In the genomic region with DNA sequence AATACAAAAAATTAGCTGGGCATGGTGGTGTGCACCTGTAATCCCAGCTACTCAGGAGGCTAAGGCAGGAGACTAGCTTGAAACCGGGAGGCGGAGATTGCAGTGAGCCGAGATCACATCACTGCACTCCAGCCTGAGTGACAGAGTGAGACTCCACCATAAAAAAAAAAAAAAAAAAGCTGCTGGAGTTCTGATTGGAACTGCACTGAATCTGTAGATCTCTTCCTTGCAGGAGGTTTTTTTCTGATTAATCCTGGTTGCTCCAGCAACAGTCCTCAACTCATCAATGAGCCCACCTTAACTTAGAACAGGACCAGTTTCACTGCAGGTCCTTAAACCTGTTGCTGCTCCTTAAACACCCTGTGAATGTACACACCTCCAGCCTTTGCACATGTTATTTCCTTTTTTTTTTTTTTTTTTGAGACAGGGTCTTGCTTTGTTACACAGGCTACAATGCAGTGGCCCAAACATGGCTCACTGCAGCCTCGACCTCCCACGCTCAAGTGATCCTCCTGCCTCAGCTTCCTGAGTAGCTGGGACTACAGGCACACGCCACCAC, we compare ENCODE assay signal across 14 cellular contexts. TPM values are rescaled to one million over a fixed set of nuclear protein-coding genes. Genes with fewer than 3 reads are reported as not detected.
A peak's percentile ranks its signal among the peaks of the same experiment; 100 is the strongest.
DNase-seq lines count a peak whose midpoint lies in the region; ATAC-seq, FAIRE-seq and TF ChIP-seq lines count a peak whose summit lies in the region.
"Had no signal": no experiment of that assay in that cellular context is flagged by ENCODE, and none has a peak within 500 bp of the region (broad histone marks: within the 10 kb centered on the region; RNA-seq: fewer than 3 reads in every experiment).

No MANE protein-coding gene starts in this region.

- intact Hi-C loops in endothelial cell of umbilical vein (cut with micrococcal nuclease): no loop called here

- H3K4me1 ChIP-seq in endothelial cell of umbilical vein (ENCODE audit: control insufficient read depth, extremely low read depth, insufficient read depth, low read length): peaks cover 8% of the 10 kb centered on the region

- POLR2A ChIA-PET in endothelial cell of umbilical vein (lab: Charles Lee): interaction anchor here (0.6 to 1.5 kb wide), 2 partner anchors 11 to 1505 kb away, joined by 4 to 6 read pairs; no protein-coding TSS in a partner anchor

- no peaks in the 10 kb centered on the region for H3K79me2 ChIP-seq in endothelial cell of umbilical vein (ENCODE audit: control insufficient read depth, insufficient read depth, low read length)

- H3K27ac ChIP-seq in SK-N-MC: no peak overlapping the region
- H3K27ac ChIP-seq in endothelial cell of umbilical vein (ENCODE audit: insufficient read depth, low read depth, low read length): no peak overlapping the region

- no peak for ATAC-seq in HG03432 (IDR thresholded peaks at IDR 0.05; ENCODE audit: unreplicated experiment)
- ATAC-seq in HG02840 (IDR thresholded peaks at IDR 0.05; ENCODE audit: low FRiP score, unreplicated experiment): no peak

- H3K4me3 ChIP-seq in SK-N-MC: peak overlapping the region; percentile 98; the same call in 1 of the 2 replicates
- no peak overlapping the region for H3K4me3 ChIP-seq in endothelial cell of umbilical vein (replicated peaks in 1 of 3; ENCODE audit: insufficient read depth in 1 of 3, low read depth in 1 of 3, low read length in 3 of 3)

- no peaks in the 10 kb centered on the region for H3K9me1 ChIP-seq in endothelial cell of umbilical vein (replicated peaks; ENCODE audit: control insufficient read depth, extremely low read depth, insufficient read depth, low read length)

- peaks cover 0 to 3% of the 10 kb centered on the region in 2 experiments for H3K27me3 ChIP-seq in endothelial cell of umbilical vein (ENCODE audit: control insufficient read depth in 2 of 2, insufficient read depth in 2 of 2, low read length in 2 of 2)

- CTCF ChIA-PET in endothelial cell of umbilical vein (lab: Charles Lee): interaction anchor here (0.6 to 3.3 kb wide), 2 partner anchors 31 to 1187 kb away, joined by 3 to 28 read pairs; no protein-coding TSS in a partner anchor

- no peaks in the 10 kb centered on the region for H4K20me1 ChIP-seq in endothelial cell of umbilical vein (replicated peaks; ENCODE audit: control insufficient read depth, extremely low read depth, insufficient read depth, low read length)

- TF ChIP-seq POLR2A in endothelial cell of umbilical vein (IDR thresholded peaks at IDR 0.05; ENCODE audit: low read depth, low read length): no peak

- H3K36me3 ChIP-seq in SK-N-MC (ENCODE audit: insufficient read depth, low read length): no peaks in the 10 kb centered on the region
- H3K36me3 ChIP-seq in endothelial cell of umbilical vein (ENCODE audit: control insufficient read depth in 2 of 2, extremely low read depth in 1 of 2, insufficient read depth in 2 of 2, low read length in 2 of 2): no peaks in the 10 kb centered on the region

- TF ChIP-seq CTCF in endothelial cell of umbilical vein (IDR thresholded peaks at IDR 0.05; ENCODE audit: extremely low read depth in 1 of 2, insufficient read depth in 1 of 2, low read depth in 1 of 2, low read length in 2 of 2): no peak

- DNase-seq in stimulated activated CD4-positive, alpha-beta T cell treated with anti-CD3 and anti-CD28 coated beads, Interleukin-1b, Interleukin-23, amount 100 ng/mL, for 48 hours: peak; percentile 17
- DNase-seq in stimulated activated CD4-positive, alpha-beta T cell treated with anti-CD3 and anti-CD28 coated beads, Interleukin-12 subunit alpha, Interleukin-12 subunit beta, amount 100 ng/mL, for 4 hours: no peak
- DNase-seq in SK-N-MC (ENCODE audit: low read depth, low spot score): no peak
- no peak for DNase-seq in endothelial cell of umbilical vein (ENCODE audit: low read depth, low spot score)
- DNase-seq in putamen (ENCODE audit: low spot score): no peak
- DNase-seq in NCI-H2227 (lab: John Stamatoyannopoulos, UW; ENCODE audit: unreplicated experiment): no peak
- DNase-seq: islet precursor cell, naive B cell, OCI-M1, T1000 had no signal

- no TSS peak for BruUV-seq in endothelial cell of umbilical vein (replicated peaks; lab: Mats Ljungman, UMichigan)

- no peaks in the 10 kb centered on the region for H3K9me3 ChIP-seq in SK-N-MC (ENCODE audit: low read depth, low read length)
- H3K9me3 ChIP-seq in endothelial cell of umbilical vein (replicated peaks; ENCODE audit: control insufficient read depth, insufficient read depth, low read length): no peaks in the 10 kb centered on the region

- FAIRE-seq in endothelial cell of umbilical vein (lab: Jason Lieb, UNC): no peak
- FAIRE-seq: colon, H1 had no signal

- no peak overlapping the region for H3K4me2 ChIP-seq in endothelial cell of umbilical vein (ENCODE audit: insufficient read depth, low read length)

- dilution Hi-C loops in endothelial cell of umbilical vein (cut with MboI; ENCODE audit: extremely low pct_ligation_motif_present, low sequenced_read_pairs): no loop called here

- no peak overlapping the region for H3K9ac ChIP-seq in SK-N-MC (ENCODE audit: insufficient read length)
- no peak overlapping the region for H3K9ac ChIP-seq in endothelial cell of umbilical vein (replicated peaks; ENCODE audit: extremely low read depth, insufficient read depth, low read length)

- peak overlapping the region; percentile 7 for H2AFZ ChIP-seq in endothelial cell of umbilical vein (ENCODE audit: low read depth, low read length)

TF ChIP-seq in endothelial cell of umbilical vein, 7 proteins besides CTCF, POLR2A, EP300 and RAD21:
- TF ChIP-seq JUN (IDR thresholded peaks at IDR 0.05; ENCODE audit: borderline replicate concordance, insufficient read depth, insufficient read length, low read depth): no peak
- no peak for TF ChIP-seq POLR2AphosphoS5 (IDR thresholded peaks at IDR 0.05; ENCODE audit: insufficient read depth, low read depth, low read length)
- no peak for TF ChIP-seq MYC (IDR thresholded peaks at IDR 0.05; ENCODE audit: low read depth, low read length)
- TF ChIP-seq FOS (IDR thresholded peaks at IDR 0.05; ENCODE audit: borderline replicate concordance, insufficient read depth, low read length): no peak
- TF ChIP-seq EZH2 (IDR thresholded peaks at IDR 0.05; ENCODE audit: borderline replicate concordance, low read depth, low read length, severe bottlenecking): no peak
- TF ChIP-seq, protein P1, sequence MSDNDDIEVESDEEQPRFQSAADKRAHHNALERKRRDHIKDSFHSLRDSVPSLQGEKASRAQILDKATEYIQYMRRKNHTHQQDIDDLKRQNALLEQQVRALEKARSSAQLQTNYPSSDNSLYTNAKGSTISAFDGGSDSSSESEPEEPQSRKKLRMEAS (IDR thresholded peaks at IDR 0.05; ENCODE audit: insufficient read depth, insufficient read length): no peak
- no peak for TF ChIP-seq GATA2 (IDR thresholded peaks at IDR 0.05; ENCODE audit: insufficient read depth, insufficient read length, low read depth, low read length)
TF ChIP-seq in endothelial cell of umbilical vein: peak in this region for 0.

RNA-seq across cellular contexts. Expression of gene ODAD4, which starts 1.6 kb away (rescaled TPM):
- total RNA-seq in endothelial cell of umbilical vein: 0.60 and 1.0 TPM in 2 replicates
- polyA plus RNA-seq in endothelial cell of umbilical vein: 0.19 TPM in 1 of 2 replicates, not detected in the other
- polyA plus RNA-seq in endothelial cell of umbilical vein (2011; cell fraction: cytosol; rRNA removed): 0.06 and 0.17 TPM in 2 replicates
- 1.1 and 1.2 TPM in 2 replicates for polyA plus RNA-seq in endothelial cell of umbilical vein (2011; cell fraction: nucleus; rRNA removed)
- 0.74 and 0.75 TPM in 2 replicates for polyA plus RNA-seq in endothelial cell of umbilical vein (2012)
- polyA minus RNA-seq in endothelial cell of umbilical vein: 0.17 and 0.34 TPM in 2 replicates
- not detected for polyA minus RNA-seq in endothelial cell of umbilical vein (2011; cell fraction: cytosol; rRNA and poly(A)+ RNA removed)
- polyA minus RNA-seq in endothelial cell of umbilical vein (2011; cell fraction: nucleus; rRNA and poly(A)+ RNA removed): 0.58 and 0.72 TPM in 2 replicates

RNA-seq across cellular contexts. Expression of gene ACLY, which starts 10.0 kb away (rescaled TPM):
- 324 and 329 TPM in 2 replicates for total RNA-seq in endothelial cell of umbilical vein
- 174 and 176 TPM in 2 replicates for polyA plus RNA-seq in endothelial cell of umbilical vein
- 178 and 181 TPM in 2 replicates for polyA plus RNA-seq in endothelial cell of umbilical vein (2011; cell fraction: cytosol; rRNA removed)
- 233 and 236 TPM in 2 replicates for polyA plus RNA-seq in endothelial cell of umbilical vein (2011; cell fraction: nucleus; rRNA removed)
- polyA plus RNA-seq in endothelial cell of umbilical vein (2012): 192 and 195 TPM in 2 replicates
- 400 and 417 TPM in 2 replicates for polyA minus RNA-seq in endothelial cell of umbilical vein
- 189 TPM for polyA minus RNA-seq in endothelial cell of umbilical vein (2011; cell fraction: cytosol; rRNA and poly(A)+ RNA removed)
- polyA minus RNA-seq in endothelial cell of umbilical vein (2011; cell fraction: nucleus; rRNA and poly(A)+ RNA removed): 122 and 125 TPM in 2 replicates

RNA-seq across cellular contexts. Expression of gene CNP, which starts 37.8 kb away (rescaled TPM):
- 84.9 and 88.3 TPM in 2 replicates for total RNA-seq in endothelial cell of umbilical vein
- 48.6 and 49.4 TPM in 2 replicates for polyA plus RNA-seq in endothelial cell of umbilical vein
- 36.9 and 45.8 TPM in 2 replicates for polyA plus RNA-seq in endothelial cell of umbilical vein (2011; cell fraction: cytosol; rRNA removed)
- polyA plus RNA-seq in endothelial cell of umbilical vein (2011; cell fraction: nucleus; rRNA removed): 33.7 and 34.5 TPM in 2 replicates
- 56.7 and 63.5 TPM in 2 replicates for polyA plus RNA-seq in endothelial cell of umbilical vein (2012)
- polyA minus RNA-seq in endothelial cell of umbilical vein: 137 and 194 TPM in 2 replicates
- 37.2 TPM for polyA minus RNA-seq in endothelial cell of umbilical vein (2011; cell fraction: cytosol; rRNA and poly(A)+ RNA removed)
- polyA minus RNA-seq in endothelial cell of umbilical vein (2011; cell fraction: nucleus; rRNA and poly(A)+ RNA removed): 25.3 and 45.3 TPM in 2 replicates
